In genomic region chr2:100906131-100906530, GRCh38 we compare ENCODE assay signal across 14 cellular contexts.
DNase-seq lines count a peak whose midpoint lies in the region; ATAC-seq, FAIRE-seq and TF ChIP-seq lines count a peak whose summit lies in the region.
"Had no signal": no experiment of that assay in that cellular context is flagged by ENCODE, and none has a peak within 500 bp of the region (broad histone marks: within the 10 kb centered on the region; RNA-seq: fewer than 3 reads in every experiment).

No MANE protein-coding gene starts in this region.

- FAIRE-seq in GM19239 (lab: Jason Lieb, UNC), result no peak
- FAIRE-seq: A204.1 had no signal

- TF ChIP-seq CTCF in heart right ventricle (IDR thresholded peaks at IDR 0.05), result no peak
- no peak for TF ChIP-seq CTCF in right atrium auricular region (IDR thresholded peaks at IDR 0.05)

- H3K4me3 ChIP-seq in heart right ventricle (no peak overlapping the region), right atrium auricular region (no peak overlapping the region)

- no peak for DNase-seq in heart right ventricle
- no peak for DNase-seq in left ventricle myocardium superior
- DNase-seq in NCI-H526 (lab: John Stamatoyannopoulos, UW), result peak; percentile 84 to 89
- no peak for DNase-seq in right atrium auricular region (ENCODE audit: low spot score)
- DNase-seq in GM19239 (ENCODE audit: insufficient read length, low spot score), result no peak
- DNase-seq in nucleus accumbens (lab: John Stamatoyannopoulos, UW), result no peak
- DNase-seq: C1 segment of cervical spinal cord; Calu3; CD4-positive, alpha-beta T cell; DMS 273 treated with DMSO at 0.1 percent for 48 hours; GOT3; H9 had no signal

- 68 to 82% methylated on average over 1 of the region's 1 CpG for WGBS in heart right ventricle, 2 donors

- ATAC-seq in heart right ventricle (peak in 1 of 8 donors; percentile 4), left ventricle myocardium superior (no peak), GM19397 (IDR thresholded peaks at IDR 0.05; ENCODE audit: unreplicated experiment) (no peak)

- H3K9me3 ChIP-seq in heart right ventricle (no peaks in the 10 kb centered on the region), right atrium auricular region (no peaks in the 10 kb centered on the region)

- H3K27me3 ChIP-seq in heart right ventricle (no peaks in the 10 kb centered on the region), right atrium auricular region (no peaks in the 10 kb centered on the region)

- H3K4me1 ChIP-seq in heart right ventricle, result peaks cover 12 to 63% (median 30%) of the 10 kb centered on the region in 9 donors
- H3K4me1 ChIP-seq in right atrium auricular region, result peaks cover 0 to 39% of the 10 kb centered on the region in 2 donors

- peak overlapping the region in 6 of 10 donors; percentile 47 to 83 (median 73) for H3K27ac ChIP-seq in heart right ventricle
- peak overlapping the region; percentile 52 to 79 for H3K27ac ChIP-seq in right atrium auricular region

- intact Hi-C loops in heart right ventricle (cut with DNase I), result loop anchor here in 2 of 10 donors (10.0 kb wide), 3 partner anchors 79 to 291 kb away; no protein-coding TSS in a partner anchor
- intact Hi-C loops in left ventricle myocardium superior (cut with micrococcal nuclease), result no loop called here

- H3K36me3 ChIP-seq in heart right ventricle, result peaks cover 0 to 20% (median 0%) of the 10 kb centered on the region in 9 donors
- H3K36me3 ChIP-seq in right atrium auricular region, result no peaks in the 10 kb centered on the region

Comparison
In these comparisons a context has a peak if more than half of its experiments do, and no peak if none do; other contexts are left out.
1. DNase-seq: peak in NCI-H526 (2 of 2); none in heart right ventricle (0 of 2), left ventricle myocardium superior (single experiment), right atrium auricular region (single experiment), GM19239 (single experiment) and nucleus accumbens (0 of 56).